Comparison of ENCODE assay signal across 11 cellular contexts in the genomic region with DNA sequence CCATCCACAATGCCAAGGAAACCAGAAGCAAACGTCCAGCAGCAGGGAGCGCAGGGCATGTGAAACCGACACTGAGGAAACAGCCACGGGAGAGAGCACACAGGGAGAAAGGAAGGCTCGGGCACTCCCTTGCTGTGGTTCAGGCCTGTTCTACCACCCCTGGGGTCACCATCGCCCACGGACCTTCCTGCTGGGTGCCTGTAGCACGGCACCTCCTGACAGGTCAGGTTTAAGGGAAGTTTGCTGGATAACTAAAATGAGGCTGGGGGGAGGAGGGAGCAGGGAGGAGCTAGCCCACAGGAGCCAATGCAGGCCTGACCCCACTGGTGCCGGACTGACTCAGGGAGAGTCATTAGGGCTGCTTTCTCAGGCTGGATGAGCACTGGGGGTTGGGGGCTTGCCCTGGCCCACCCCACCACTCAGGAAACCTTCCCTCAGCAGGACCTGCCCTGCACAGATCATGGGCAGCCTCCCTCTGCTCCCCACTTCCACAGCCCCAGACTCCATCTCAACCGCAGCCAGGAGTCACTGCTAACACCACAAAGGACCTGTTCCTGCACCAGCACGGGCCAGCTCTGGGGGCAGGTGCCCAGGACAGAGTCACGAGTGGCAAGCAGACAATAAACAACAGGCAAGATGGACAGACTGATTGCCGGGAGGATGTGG. TPM values are rescaled to one million over a fixed set of nuclear protein-coding genes. Genes with fewer than 3 reads are reported as not detected.
DNase-seq lines count a peak whose midpoint lies in the region; ATAC-seq, FAIRE-seq and TF ChIP-seq lines count a peak whose summit lies in the region.
"Had no signal": no experiment of that assay in that cellular context is flagged by ENCODE, and none has a peak within 500 bp of the region (broad histone marks: within the 10 kb centered on the region; RNA-seq: fewer than 3 reads in every experiment).

No MANE protein-coding gene starts in this region.

- H3K4me1 ChIP-seq in K562 (replicated peaks in 1 of 2; ENCODE audit: control insufficient read depth in 2 of 2, insufficient read depth in 2 of 2, low read length in 2 of 2) = peaks cover 28 to 93% of the 10 kb centered on the region in 2 experiments

- ATAC-seq in K562 (no peak), naive B cell (ENCODE audit: low read depth in 2 of 2) (no peak), HG03135 (IDR thresholded peaks at IDR 0.05; ENCODE audit: unreplicated experiment) (no peak), HG02852 (IDR thresholded peaks at IDR 0.05; ENCODE audit: unreplicated experiment) (no peak)

- H3K27ac Mint-ChIP-seq in naive B cell = peak overlapping the region in 4 of 6 donors; percentile 72 to 93 (median 79)

- H3K79me2 ChIP-seq in K562 (ENCODE audit: control insufficient read depth, insufficient read depth, low read length) = peaks cover 71% of the 10 kb centered on the region

- H3K9me1 ChIP-seq in K562 (ENCODE audit: control insufficient read depth, insufficient read depth, low read length) = peaks cover 21% of the 10 kb centered on the region

- H4K20me1 ChIP-seq in K562 (replicated peaks; ENCODE audit: control insufficient read depth, insufficient read depth, low read length) = peaks cover 45% of the 10 kb centered on the region

- peaks cover 27 to 49% (median 47%) of the 10 kb centered on the region in 3 donors for H3K4me1 Mint-ChIP-seq in naive B cell

- TF ChIP-seq CTCF in AG10803 (conservative IDR thresholded peaks at IDR 0.05; ENCODE audit: low read length) (no peak), HFF-Myc (IDR thresholded peaks at IDR 0.05; ENCODE audit: low read depth, low read length, missing control alignments) (no peak), K562 (IDR thresholded peaks at IDR 0.05 in 2 of 3, conservative IDR thresholded peaks at IDR 0.05 in 1 of 3; ENCODE audit: insufficient read depth in 2 of 3, low read depth in 1 of 3, low read length in 3 of 3) (no peak)

- no peak for TF ChIP-seq POLR2A in K562 (conservative IDR thresholded peaks at IDR 0.05)

- H3K4me3 ChIP-seq in AG10803 (ENCODE audit: low read length) (peak overlapping the region; percentile 82), HFF-Myc (replicated peaks; ENCODE audit: low read depth, low read length) (peak overlapping the region; percentile 95), K562 (no peak overlapping the region)

- POLR2A ChIA-PET in K562 (lab: Yijun Ruan, JAX) = interaction anchor here (0.6 kb wide), 2 partner anchors 15 to 666 kb away, joined by 3 to 4 read pairs; no protein-coding TSS in a partner anchor

- H3K27me3 ChIP-seq in K562 (ENCODE audit: control insufficient read depth in 2 of 2, insufficient read depth in 2 of 2, low read length in 2 of 2) = no peaks in the 10 kb centered on the region

- no peak overlapping the region for H2AFZ ChIP-seq in K562 (ENCODE audit: low read depth, low read length)

- no peaks in the 10 kb centered on the region for H3K9me3 ChIP-seq in K562 (replicated peaks; ENCODE audit: control insufficient read depth, insufficient read depth, low read depth, low read length)

- TF ChIP-seq RAD21 in K562 (CRISPR knock-in tag; conservative IDR thresholded peaks at IDR 0.05 in 1 of 2, IDR thresholded peaks at IDR 0.05 in 1 of 2) = no peak

- peak overlapping the region; percentile 59; the same call in 1 of the 2 replicates for H3K4me2 ChIP-seq in K562 (ENCODE audit: insufficient read depth, low read length)

- H3K9me3 Mint-ChIP-seq in naive B cell = no peaks in the 10 kb centered on the region

- CTCF ChIA-PET in K562 (lab: Yijun Ruan, JAX; ENCODE audit: low intra/inter-chr PET ratio) = interaction anchor here (0.6 kb wide), 1 partner anchor 20 kb away, joined by 3 read pairs; no protein-coding TSS in a partner anchor

- H3K27ac ChIP-seq in K562 (ENCODE audit: extremely low read depth, low read depth, low read length) = no peak overlapping the region; the same call in 2 of the 3 replicates

- no peaks in the 10 kb centered on the region for H3K36me3 Mint-ChIP-seq in naive B cell

- no peak for FAIRE-seq in K562 (lab: Jason Lieb, UNC)

- no TSS peak for BruUV-seq in K562 (replicated peaks; lab: Mats Ljungman, UMichigan)

- H3K4me3 Mint-ChIP-seq in naive B cell = peak overlapping the region; percentile 49 to 88 (median 78)

- H3K36me3 ChIP-seq in K562 (ENCODE audit: control insufficient read depth, insufficient read depth, low read length) = peaks cover 38% of the 10 kb centered on the region; the same call in 1 of the 3 replicates

- no peak for TF ChIP-seq EP300 in K562 (IDR thresholded peaks at IDR 0.05; ENCODE audit: low read length)

- no peak for DNase-seq in AG10803 (ENCODE audit: low read depth)
- DNase-seq in HFF-Myc (ENCODE audit: extremely low read depth, low read depth) = no peak
- DNase-seq in K562 (ENCODE audit: extremely low read depth in 1 of 4, low spot score in 3 of 4) = no peak
- no peak for DNase-seq in naive B cell
- no peak for DNase-seq in head of caudate nucleus
- DNase-seq in NOMO-1 treated with dmso at 0.1 percent for 144 hours (lab: John Stamatoyannopoulos, UW; ENCODE audit: unreplicated experiment) = no peak
- DNase-seq: EL, NCI-H1048, SHP77 treated with DMSO at 0.1 percent for 48 hours had no signal

- WGBS in K562 (ENCODE audit: insufficient coverage, low coverage, missing lambda C conversion rate) = 73% methylated on average over 13 of the region's 13 CpGs

- intact Hi-C loops in K562 (cut with micrococcal nuclease) (no loop called here), head of caudate nucleus (cut with DNase I) (no loop called here)

- in situ Hi-C loops in K562 (cut with MboI) = no loop called here

- H3K27me3 Mint-ChIP-seq in naive B cell = no peaks in the 10 kb centered on the region

- H3K9ac ChIP-seq in K562 (ENCODE audit: insufficient read depth in 1 of 2, low read depth in 2 of 2, low read length in 2 of 2) = peak overlapping the region in 1 of 2 experiments; percentile 99; a peak in 2 of 4 replicates

RNA-seq across cellular contexts. Expression of a gene that starts 2.3 kb away (rescaled TPM):
- total RNA-seq in K562 (2011; cell fraction: chromatin; rRNA removed; ENCODE audit: low replicate concordance) = 103 and 254 TPM in 2 replicates
- 128 and 153 TPM in 2 replicates for total RNA-seq in K562 (2011; cell fraction: nucleolus; rRNA removed)
- 102 and 113 TPM in 2 replicates for total RNA-seq in K562 (2011; cell fraction: nucleoplasm; rRNA removed)
- total RNA-seq in K562 (2014; rRNA removed) (28.5 and 36.8 TPM in 2 replicates), K562 (2014; rRNA removed; fragmentation: Illumina TruSeq; extraction: Trizol) (7.9 and 10.8 TPM in 2 replicates), K562 (2015; rRNA removed; fragmentation: Illumina TruSeq; extraction: Trizol) (21.5 and 24.1 TPM in 2 replicates), K562 (2021) (46.1 and 52.8 TPM in 2 replicates)
- polyA plus RNA-seq in K562 (2011; rRNA removed) (26.9 and 40.4 TPM in 2 replicates), K562 (2014; fragmentation: Illumina TruSeq; extraction: Trizol) (24.2 and 36.6 TPM in 2 replicates), K562 (2014; fragmentation: Nextera tagmentation; extraction: Ambion mirVana) (1 to 10 TPM; 3.1 to 6.6 TPM), K562 (2014; rRNA removed) (49.0 and 57.1 TPM in 2 replicates), naive B cell (ENCODE audit: low read depth in 6 of 6) (10 to 100 TPM; 11.3 to 62.0 (median 31.7) TPM)
- polyA plus RNA-seq in K562 (2011; cell fraction: cytosol; rRNA removed) = 35.2 and 67.5 TPM in 2 replicates
- polyA plus RNA-seq in K562 (2011; cell fraction: nucleus; rRNA removed) = 185 and 221 TPM in 2 replicates
- polyA plus RNA-seq in K562 (2012) = 35.3 and 54.9 TPM in 2 replicates
- 14.0 and 18.9 TPM in 2 replicates for polyA minus RNA-seq in K562 (2011; rRNA and poly(A)+ RNA removed)
- polyA minus RNA-seq in K562 (2011; cell fraction: cytosol; rRNA and poly(A)+ RNA removed) = 20.3 and 21.6 TPM in 2 replicates
- polyA minus RNA-seq in K562 (2011; cell fraction: nucleus; rRNA and poly(A)+ RNA removed) = 40.1 and 51.8 TPM in 2 replicates

RNA-seq across cellular contexts. Expression of a gene that starts 15.8 kb away (rescaled TPM):
- total RNA-seq in K562 (2011; cell fraction: chromatin; rRNA removed; ENCODE audit: low replicate concordance) = 14.5 and 45.8 TPM in 2 replicates
- total RNA-seq in K562 (2011; cell fraction: nucleolus; rRNA removed) = 23.8 and 25.5 TPM in 2 replicates
- total RNA-seq in K562 (2011; cell fraction: nucleoplasm; rRNA removed) = 15.2 and 19.3 TPM in 2 replicates
- total RNA-seq in K562 (2014; rRNA removed) = 13.5 and 17.2 TPM in 2 replicates
- total RNA-seq in K562 (2014; rRNA removed; fragmentation: Illumina TruSeq; extraction: Trizol) = 3.2 and 3.8 TPM in 2 replicates
- 11.2 and 11.3 TPM in 2 replicates for total RNA-seq in K562 (2015; rRNA removed; fragmentation: Illumina TruSeq; extraction: Trizol)
- 24.9 and 27.8 TPM in 2 replicates for total RNA-seq in K562 (2021)
- polyA plus RNA-seq in K562 (2011; rRNA removed) = 3.9 and 4.2 TPM in 2 replicates
- polyA plus RNA-seq in K562 (2011; cell fraction: cytosol; rRNA removed) = 4.1 and 9.7 TPM in 2 replicates
- polyA plus RNA-seq in K562 (2011; cell fraction: nucleus; rRNA removed) = 29.4 and 48.2 TPM in 2 replicates
- 14.3 and 16.2 TPM in 2 replicates for polyA plus RNA-seq in K562 (2012)
- 8.2 and 14.9 TPM in 2 replicates for polyA plus RNA-seq in K562 (2014; fragmentation: Illumina TruSeq; extraction: Trizol)
- polyA plus RNA-seq in K562 (2014; fragmentation: Nextera tagmentation; extraction: Ambion mirVana) = under 1 TPM; 0.01 to 0.03 TPM
- 13.0 and 16.5 TPM in 2 replicates for polyA plus RNA-seq in K562 (2014; rRNA removed)
- 1.1 and 2.7 TPM in 2 replicates for polyA minus RNA-seq in K562 (2011; rRNA and poly(A)+ RNA removed)
- 6.3 and 8.5 TPM in 2 replicates for polyA minus RNA-seq in K562 (2011; cell fraction: cytosol; rRNA and poly(A)+ RNA removed)
- 6.7 and 6.9 TPM in 2 replicates for polyA minus RNA-seq in K562 (2011; cell fraction: nucleus; rRNA and poly(A)+ RNA removed)
- under 1 TPM in 5 of 6 donors, not detected in 1; 0.16 to 0.69 (median 0.60) TPM for polyA plus RNA-seq in naive B cell (ENCODE audit: low read depth in 6 of 6)

RNA-seq across cellular contexts. Expression of a gene that starts 25.5 kb away (rescaled TPM):
- 3.5 and 12.3 TPM in 2 replicates for total RNA-seq in K562 (2011; cell fraction: chromatin; rRNA removed; ENCODE audit: low replicate concordance)
- 7.8 and 11.8 TPM in 2 replicates for total RNA-seq in K562 (2011; cell fraction: nucleolus; rRNA removed)
- total RNA-seq in K562 (2011; cell fraction: nucleoplasm; rRNA removed) = 5.1 and 7.5 TPM in 2 replicates
- total RNA-seq in K562 (2014; rRNA removed) (4.8 and 9.8 TPM in 2 replicates), K562 (2014; rRNA removed; fragmentation: Illumina TruSeq; extraction: Trizol) (0.95 and 1.1 TPM in 2 replicates), K562 (2015; rRNA removed; fragmentation: Illumina TruSeq; extraction: Trizol) (3.5 and 4.8 TPM in 2 replicates), K562 (2021) (12.1 and 15.2 TPM in 2 replicates)
- polyA plus RNA-seq in K562 (2011; rRNA removed) (3.9 and 6.8 TPM in 2 replicates), K562 (2014; fragmentation: Illumina TruSeq; extraction: Trizol) (6.0 and 9.6 TPM in 2 replicates), K562 (2014; fragmentation: Nextera tagmentation; extraction: Ambion mirVana) (under 1 TPM; 0.37 to 0.52 TPM), K562 (2014; rRNA removed) (11.4 and 12.4 TPM in 2 replicates), naive B cell (ENCODE audit: low read depth in 6 of 6) (1 to 10 TPM; 2.0 to 7.1 (median 5.8) TPM)
- polyA plus RNA-seq in K562 (2011; cell fraction: cytosol; rRNA removed) = 4.6 and 19.2 TPM in 2 replicates
- 35.1 and 67.7 TPM in 2 replicates for polyA plus RNA-seq in K562 (2011; cell fraction: nucleus; rRNA removed)
- 15.0 and 18.1 TPM in 2 replicates for polyA plus RNA-seq in K562 (2012)
- polyA minus RNA-seq in K562 (2011; rRNA and poly(A)+ RNA removed) = 0.45 and 0.67 TPM in 2 replicates
- 5.6 and 6.4 TPM in 2 replicates for polyA minus RNA-seq in K562 (2011; cell fraction: cytosol; rRNA and poly(A)+ RNA removed)
- polyA minus RNA-seq in K562 (2011; cell fraction: nucleus; rRNA and poly(A)+ RNA removed) = 2.4 and 3.0 TPM in 2 replicates

RNA-seq across cellular contexts. Expression of a gene that starts 27.0 kb away (rescaled TPM):
- total RNA-seq in K562 (2011; cell fraction: chromatin; rRNA removed; ENCODE audit: low replicate concordance) = 43.5 and 79.2 TPM in 2 replicates
- total RNA-seq in K562 (2011; cell fraction: nucleolus; rRNA removed) = 37.2 and 37.9 TPM in 2 replicates
- total RNA-seq in K562 (2011; cell fraction: nucleoplasm; rRNA removed) = 25.8 and 34.6 TPM in 2 replicates
- 59.9 and 65.9 TPM in 2 replicates for total RNA-seq in K562 (2014; rRNA removed)
- total RNA-seq in K562 (2014; rRNA removed; fragmentation: Illumina TruSeq; extraction: Trizol) = 37.1 and 45.0 TPM in 2 replicates
- 69.1 and 70.2 TPM in 2 replicates for total RNA-seq in K562 (2015; rRNA removed; fragmentation: Illumina TruSeq; extraction: Trizol)
- total RNA-seq in K562 (2021) = 79.5 and 83.2 TPM in 2 replicates
- polyA plus RNA-seq in K562 (2011; rRNA removed) = 31.9 and 38.8 TPM in 2 replicates
- 31.0 and 31.9 TPM in 2 replicates for polyA plus RNA-seq in K562 (2011; cell fraction: cytosol; rRNA removed)
- polyA plus RNA-seq in K562 (2011; cell fraction: nucleus; rRNA removed) = 33.2 and 38.3 TPM in 2 replicates
- polyA plus RNA-seq in K562 (2012) = 64.7 and 71.3 TPM in 2 replicates
- 65.2 and 68.2 TPM in 2 replicates for polyA plus RNA-seq in K562 (2014; fragmentation: Illumina TruSeq; extraction: Trizol)
- polyA plus RNA-seq in K562 (2014; fragmentation: Nextera tagmentation; extraction: Ambion mirVana) = 1 to 10 TPM; 4.2 to 4.3 TPM
- polyA plus RNA-seq in K562 (2014; rRNA removed) = 53.9 and 60.5 TPM in 2 replicates
- 43.7 and 45.2 TPM in 2 replicates for polyA minus RNA-seq in K562 (2011; rRNA and poly(A)+ RNA removed)
- polyA minus RNA-seq in K562 (2011; cell fraction: cytosol; rRNA and poly(A)+ RNA removed) = 40.1 and 44.7 TPM in 2 replicates
- polyA minus RNA-seq in K562 (2011; cell fraction: nucleus; rRNA and poly(A)+ RNA removed) = 16.3 and 25.7 TPM in 2 replicates
- 10 to 100 TPM; 46.4 to 83.8 (median 66.9) TPM for polyA plus RNA-seq in naive B cell (ENCODE audit: low read depth in 6 of 6)

RNA-seq across cellular contexts. Expression of a gene that starts 59.0 kb away (rescaled TPM):
- total RNA-seq in K562 (2011; cell fraction: chromatin; rRNA removed; ENCODE audit: low replicate concordance) = 54.4 and 105 TPM in 2 replicates
- total RNA-seq in K562 (2011; cell fraction: nucleolus; rRNA removed) = 56.5 and 57.4 TPM in 2 replicates
- total RNA-seq in K562 (2011; cell fraction: nucleoplasm; rRNA removed) = 36.4 and 43.2 TPM in 2 replicates
- total RNA-seq in K562 (2014; rRNA removed) (31.3 and 41.1 TPM in 2 replicates), K562 (2014; rRNA removed; fragmentation: Illumina TruSeq; extraction: Trizol) (10.3 and 13.4 TPM in 2 replicates), K562 (2015; rRNA removed; fragmentation: Illumina TruSeq; extraction: Trizol) (28.4 and 29.5 TPM in 2 replicates), K562 (2021) (42.3 and 42.8 TPM in 2 replicates)
- polyA plus RNA-seq in K562 (2011; rRNA removed) (22.4 and 23.4 TPM in 2 replicates), K562 (2014; fragmentation: Illumina TruSeq; extraction: Trizol) (21.8 and 27.2 TPM in 2 replicates), K562 (2014; fragmentation: Nextera tagmentation; extraction: Ambion mirVana) (under 1 TPM; 0.95 to 0.99 TPM), K562 (2014; rRNA removed) (25.5 and 26.3 TPM in 2 replicates), naive B cell (ENCODE audit: low read depth in 6 of 6) (1 to 10 TPM in 5 of 6 donors, under 1 TPM in 1; 0.23 to 4.2 (median 3.3) TPM)
- polyA plus RNA-seq in K562 (2011; cell fraction: cytosol; rRNA removed) = 25.9 and 38.5 TPM in 2 replicates
- 42.6 and 52.5 TPM in 2 replicates for polyA plus RNA-seq in K562 (2011; cell fraction: nucleus; rRNA removed)
- polyA plus RNA-seq in K562 (2012) = 28.8 and 29.1 TPM in 2 replicates
- 17.3 and 29.6 TPM in 2 replicates for polyA minus RNA-seq in K562 (2011; rRNA and poly(A)+ RNA removed)
- polyA minus RNA-seq in K562 (2011; cell fraction: cytosol; rRNA and poly(A)+ RNA removed) = 26.0 and 31.4 TPM in 2 replicates
- polyA minus RNA-seq in K562 (2011; cell fraction: nucleus; rRNA and poly(A)+ RNA removed) = 10.2 and 12.2 TPM in 2 replicates
